ENCODE assay signal across 37 cellular contexts in genomic region chr11:30125461-30125860, GRCh38.
"Had no signal": no experiment of that assay in that cellular context is flagged by ENCODE, and none has a peak within 500 bp of the region (broad histone marks: within the 10 kb centered on the region; RNA-seq: fewer than 3 reads in every experiment).

No MANE protein-coding gene starts in this region.

- H3K27ac Mint-ChIP-seq: activated CD4-positive, alpha-beta memory T cell treated with anti-CD3 and anti-CD28 coated beads for 36 hours; activated CD4-positive, alpha-beta T cell treated with anti-CD3 and anti-CD28 coated beads, Interleukin-2, amount 10 ng/mL, durations not matched to agents 24 days and 14 days; activated naive CD4-positive, alpha-beta T cell treated with anti-CD3 and anti-CD28 coated beads for 36 hours; activated naive CD8-positive, alpha-beta T cell treated with anti-CD3 and anti-CD28 coated beads for 36 hours; activated T-helper 1 cell treated with anti-CD3 and anti-CD28 coated beads, Interleukin-12 subunit alpha, Interleukin-12 subunit beta, Interleukin-2, Interleukin-4 antibody, amounts not matched to agents 30 ng/mL and 10 ng/mL and 1 ng/mL, durations not matched to agents 14 hours and 24 hours and 36 hours; brain; nephron; stimulated activated naive B cell treated with anti-CD40 and anti-IgM and Interleukin-4, amounts not matched to agents 10 μg/mL and 1 μg/mL and 100 μg/mL, for 72 hours; T-helper 17 cell had no signal

- H3K27ac ChIP-seq: adrenal gland, cardiac muscle cell, colonic mucosa, heart right ventricle, left ventricle myocardium inferior, neutrophil, ovary, prostate gland, sigmoid colon, stomach, tibial nerve had no signal

- H3K4me3 ChIP-seq: adrenal gland, cardiac muscle cell, colonic mucosa, heart right ventricle, left ventricle myocardium inferior, lung, ovary, prostate gland, sigmoid colon, smooth muscle cell, stomach, tibial nerve had no signal

- DNase-seq: activated CD4-positive, alpha-beta memory T cell treated with anti-CD3 and anti-CD28 coated beads for 36 hours; activated CD4-positive, alpha-beta T cell treated with anti-CD3 and anti-CD28 coated beads, Interleukin-2, amount 10 ng/mL, durations not matched to agents 24 days and 14 days; activated CD4-positive, CD25-positive, alpha-beta regulatory T cell treated with anti-CD3 and anti-CD28 coated beads, Interleukin-2, amount 50 U/mL, for 72 hours; activated CD8-positive, alpha-beta memory T cell treated with anti-CD3 and anti-CD28 coated beads, Interleukin-2, amount 50 U/mL, for 4 hours; activated effector memory CD4-positive, alpha-beta T cell treated with anti-CD3 and anti-CD28 coated beads, Interleukin-2, amount 50 U/mL, for 16 hours; activated naive CD4-positive, alpha-beta T cell treated with anti-CD3 and anti-CD28 coated beads for 36 hours; activated naive CD8-positive, alpha-beta T cell treated with anti-CD3 and anti-CD28 coated beads for 36 hours; activated T-cell treated with anti-CD3 and anti-CD28 coated beads, Interleukin-2, amount 50 U/mL, for 1 hour; aorta; cerebellar nuclear complex; colonic mucosa; effector CD8-positive, alpha-beta T cell; erythroblast; foreskin melanocyte; kidney glomerular epithelial cell; left ventricle myocardium inferior; ovary; retina; sigmoid colon; stimulated activated CD4-positive, alpha-beta T cell treated with anti-CD3 and anti-CD28 coated beads, Interleukin-15, amount 100 ng/mL, for 24 hours; stimulated activated CD4-positive, alpha-beta T cell treated with anti-CD3 and anti-CD28 coated beads, Interleukin-2, amount 100 ng/mL, for 24 hours; stimulated activated naive B cell treated with anti-CD40 and anti-IgM and Interleukin-4, amounts not matched to agents 10 μg/mL and 1 μg/mL and 100 μg/mL, for 72 hours; stomach; SW 1271; T-helper 17 cell; T1000 had no signal

- H3K27me3 ChIP-seq: adrenal gland, cardiac muscle cell, colonic mucosa, heart right ventricle, neutrophil, ovary, sigmoid colon, stomach, tibial nerve had no signal

- H3K9me3 Mint-ChIP-seq: activated CD4-positive, alpha-beta memory T cell treated with anti-CD3 and anti-CD28 coated beads for 36 hours; activated CD4-positive, alpha-beta T cell treated with anti-CD3 and anti-CD28 coated beads, Interleukin-2, amount 10 ng/mL, durations not matched to agents 24 days and 14 days; activated naive CD4-positive, alpha-beta T cell treated with anti-CD3 and anti-CD28 coated beads for 36 hours; activated naive CD8-positive, alpha-beta T cell treated with anti-CD3 and anti-CD28 coated beads for 36 hours; activated T-helper 1 cell treated with anti-CD3 and anti-CD28 coated beads, Interleukin-12 subunit alpha, Interleukin-12 subunit beta, Interleukin-2, Interleukin-4 antibody, amounts not matched to agents 30 ng/mL and 10 ng/mL and 1 ng/mL, durations not matched to agents 14 hours and 24 hours and 36 hours; brain; nephron; stimulated activated naive B cell treated with anti-CD40 and anti-IgM and Interleukin-4, amounts not matched to agents 10 μg/mL and 1 μg/mL and 100 μg/mL, for 72 hours had no signal

- H3K4me1 ChIP-seq: adrenal gland, colonic mucosa, heart right ventricle, left ventricle myocardium inferior, prostate gland, sigmoid colon, stomach, tibial nerve had no signal

- H3K36me3 Mint-ChIP-seq: activated CD4-positive, alpha-beta memory T cell treated with anti-CD3 and anti-CD28 coated beads for 36 hours; activated naive CD8-positive, alpha-beta T cell treated with anti-CD3 and anti-CD28 coated beads for 36 hours; brain; stimulated activated naive B cell treated with anti-CD40 and anti-IgM and Interleukin-4, amounts not matched to agents 10 μg/mL and 1 μg/mL and 100 μg/mL, for 72 hours had no signal

- H3K4me3 Mint-ChIP-seq: activated CD4-positive, alpha-beta memory T cell treated with anti-CD3 and anti-CD28 coated beads for 36 hours; activated CD4-positive, alpha-beta T cell treated with anti-CD3 and anti-CD28 coated beads, Interleukin-2, amount 10 ng/mL, durations not matched to agents 24 days and 14 days; activated naive CD4-positive, alpha-beta T cell treated with anti-CD3 and anti-CD28 coated beads for 36 hours; activated naive CD8-positive, alpha-beta T cell treated with anti-CD3 and anti-CD28 coated beads for 36 hours; activated T-helper 1 cell treated with anti-CD3 and anti-CD28 coated beads, Interleukin-12 subunit alpha, Interleukin-12 subunit beta, Interleukin-2, Interleukin-4 antibody, amounts not matched to agents 30 ng/mL and 10 ng/mL and 1 ng/mL, durations not matched to agents 14 hours and 24 hours and 36 hours; brain; nephron; stimulated activated naive B cell treated with anti-CD40 and anti-IgM and Interleukin-4, amounts not matched to agents 10 μg/mL and 1 μg/mL and 100 μg/mL, for 72 hours; T-helper 17 cell had no signal

- H3K4me1 Mint-ChIP-seq: activated CD4-positive, alpha-beta T cell treated with anti-CD3 and anti-CD28 coated beads, Interleukin-2, amount 10 ng/mL, durations not matched to agents 24 days and 14 days; activated naive CD8-positive, alpha-beta T cell treated with anti-CD3 and anti-CD28 coated beads for 36 hours; brain; nephron; stimulated activated naive B cell treated with anti-CD40 and anti-IgM and Interleukin-4, amounts not matched to agents 10 μg/mL and 1 μg/mL and 100 μg/mL, for 72 hours had no signal

- H3K4me2 ChIP-seq: smooth muscle cell had no signal

- H3K27me3 Mint-ChIP-seq: activated CD4-positive, alpha-beta memory T cell treated with anti-CD3 and anti-CD28 coated beads for 36 hours; brain had no signal

- H3K36me3 ChIP-seq: adrenal gland, cardiac muscle cell, colonic mucosa, heart right ventricle, left ventricle myocardium inferior, neutrophil, ovary, prostate gland, sigmoid colon, stomach, tibial nerve had no signal

- H3K9me3 ChIP-seq: adrenal gland, colonic mucosa, heart right ventricle, left ventricle myocardium inferior, neutrophil, ovary, prostate gland, sigmoid colon, stomach, tibial nerve had no signal
